Comparison of ENCODE assay signal across 1 cellular context in the genomic region with DNA sequence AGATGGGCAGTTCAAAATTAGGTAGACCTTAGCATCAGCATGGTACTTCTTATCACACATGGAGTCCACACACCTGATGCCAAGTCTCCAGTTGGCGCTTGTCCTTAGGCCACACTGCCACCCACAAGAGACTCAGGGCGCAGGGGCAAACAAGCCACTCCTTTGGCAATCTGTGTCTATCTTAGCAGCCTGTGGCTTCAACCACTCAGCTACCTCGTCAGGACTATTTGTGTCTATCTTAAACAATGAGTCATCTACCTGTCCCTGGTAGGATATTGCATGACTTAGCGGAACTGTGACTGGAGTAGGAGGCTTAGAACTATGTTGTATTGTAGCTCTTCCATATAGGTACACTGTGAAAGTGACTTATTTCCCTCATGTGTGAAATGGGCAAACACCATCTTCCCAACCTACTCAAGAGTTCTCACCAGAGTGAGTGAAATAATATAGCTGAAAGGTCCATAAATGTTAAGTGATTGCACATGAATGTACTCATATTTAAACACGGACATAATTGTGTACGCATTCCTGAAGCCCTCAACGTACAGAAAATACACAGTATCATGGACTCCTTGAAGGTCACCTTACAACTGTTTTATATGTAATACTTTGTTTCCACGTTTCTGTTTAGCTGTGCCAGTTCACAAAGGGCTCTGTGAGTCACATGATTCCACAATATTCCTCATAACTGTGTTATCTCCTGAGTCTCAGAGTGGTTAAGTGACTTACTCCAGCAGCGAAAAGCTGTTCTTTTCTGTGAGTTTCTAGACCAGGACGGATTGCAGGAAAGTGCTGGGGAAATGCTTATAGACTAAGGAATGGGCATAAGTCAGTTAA.
A peak's percentile ranks its signal among the peaks of the same experiment; 100 is the strongest.
TF ChIP-seq lines count a peak whose summit lies in the region.

No MANE protein-coding gene starts in this region.

TF ChIP-seq in K562, 482 proteins besides CTCF, POLR2A, EP300 and RAD21 (continued from another document and continues in another):
- TF ChIP-seq, protein P1, sequence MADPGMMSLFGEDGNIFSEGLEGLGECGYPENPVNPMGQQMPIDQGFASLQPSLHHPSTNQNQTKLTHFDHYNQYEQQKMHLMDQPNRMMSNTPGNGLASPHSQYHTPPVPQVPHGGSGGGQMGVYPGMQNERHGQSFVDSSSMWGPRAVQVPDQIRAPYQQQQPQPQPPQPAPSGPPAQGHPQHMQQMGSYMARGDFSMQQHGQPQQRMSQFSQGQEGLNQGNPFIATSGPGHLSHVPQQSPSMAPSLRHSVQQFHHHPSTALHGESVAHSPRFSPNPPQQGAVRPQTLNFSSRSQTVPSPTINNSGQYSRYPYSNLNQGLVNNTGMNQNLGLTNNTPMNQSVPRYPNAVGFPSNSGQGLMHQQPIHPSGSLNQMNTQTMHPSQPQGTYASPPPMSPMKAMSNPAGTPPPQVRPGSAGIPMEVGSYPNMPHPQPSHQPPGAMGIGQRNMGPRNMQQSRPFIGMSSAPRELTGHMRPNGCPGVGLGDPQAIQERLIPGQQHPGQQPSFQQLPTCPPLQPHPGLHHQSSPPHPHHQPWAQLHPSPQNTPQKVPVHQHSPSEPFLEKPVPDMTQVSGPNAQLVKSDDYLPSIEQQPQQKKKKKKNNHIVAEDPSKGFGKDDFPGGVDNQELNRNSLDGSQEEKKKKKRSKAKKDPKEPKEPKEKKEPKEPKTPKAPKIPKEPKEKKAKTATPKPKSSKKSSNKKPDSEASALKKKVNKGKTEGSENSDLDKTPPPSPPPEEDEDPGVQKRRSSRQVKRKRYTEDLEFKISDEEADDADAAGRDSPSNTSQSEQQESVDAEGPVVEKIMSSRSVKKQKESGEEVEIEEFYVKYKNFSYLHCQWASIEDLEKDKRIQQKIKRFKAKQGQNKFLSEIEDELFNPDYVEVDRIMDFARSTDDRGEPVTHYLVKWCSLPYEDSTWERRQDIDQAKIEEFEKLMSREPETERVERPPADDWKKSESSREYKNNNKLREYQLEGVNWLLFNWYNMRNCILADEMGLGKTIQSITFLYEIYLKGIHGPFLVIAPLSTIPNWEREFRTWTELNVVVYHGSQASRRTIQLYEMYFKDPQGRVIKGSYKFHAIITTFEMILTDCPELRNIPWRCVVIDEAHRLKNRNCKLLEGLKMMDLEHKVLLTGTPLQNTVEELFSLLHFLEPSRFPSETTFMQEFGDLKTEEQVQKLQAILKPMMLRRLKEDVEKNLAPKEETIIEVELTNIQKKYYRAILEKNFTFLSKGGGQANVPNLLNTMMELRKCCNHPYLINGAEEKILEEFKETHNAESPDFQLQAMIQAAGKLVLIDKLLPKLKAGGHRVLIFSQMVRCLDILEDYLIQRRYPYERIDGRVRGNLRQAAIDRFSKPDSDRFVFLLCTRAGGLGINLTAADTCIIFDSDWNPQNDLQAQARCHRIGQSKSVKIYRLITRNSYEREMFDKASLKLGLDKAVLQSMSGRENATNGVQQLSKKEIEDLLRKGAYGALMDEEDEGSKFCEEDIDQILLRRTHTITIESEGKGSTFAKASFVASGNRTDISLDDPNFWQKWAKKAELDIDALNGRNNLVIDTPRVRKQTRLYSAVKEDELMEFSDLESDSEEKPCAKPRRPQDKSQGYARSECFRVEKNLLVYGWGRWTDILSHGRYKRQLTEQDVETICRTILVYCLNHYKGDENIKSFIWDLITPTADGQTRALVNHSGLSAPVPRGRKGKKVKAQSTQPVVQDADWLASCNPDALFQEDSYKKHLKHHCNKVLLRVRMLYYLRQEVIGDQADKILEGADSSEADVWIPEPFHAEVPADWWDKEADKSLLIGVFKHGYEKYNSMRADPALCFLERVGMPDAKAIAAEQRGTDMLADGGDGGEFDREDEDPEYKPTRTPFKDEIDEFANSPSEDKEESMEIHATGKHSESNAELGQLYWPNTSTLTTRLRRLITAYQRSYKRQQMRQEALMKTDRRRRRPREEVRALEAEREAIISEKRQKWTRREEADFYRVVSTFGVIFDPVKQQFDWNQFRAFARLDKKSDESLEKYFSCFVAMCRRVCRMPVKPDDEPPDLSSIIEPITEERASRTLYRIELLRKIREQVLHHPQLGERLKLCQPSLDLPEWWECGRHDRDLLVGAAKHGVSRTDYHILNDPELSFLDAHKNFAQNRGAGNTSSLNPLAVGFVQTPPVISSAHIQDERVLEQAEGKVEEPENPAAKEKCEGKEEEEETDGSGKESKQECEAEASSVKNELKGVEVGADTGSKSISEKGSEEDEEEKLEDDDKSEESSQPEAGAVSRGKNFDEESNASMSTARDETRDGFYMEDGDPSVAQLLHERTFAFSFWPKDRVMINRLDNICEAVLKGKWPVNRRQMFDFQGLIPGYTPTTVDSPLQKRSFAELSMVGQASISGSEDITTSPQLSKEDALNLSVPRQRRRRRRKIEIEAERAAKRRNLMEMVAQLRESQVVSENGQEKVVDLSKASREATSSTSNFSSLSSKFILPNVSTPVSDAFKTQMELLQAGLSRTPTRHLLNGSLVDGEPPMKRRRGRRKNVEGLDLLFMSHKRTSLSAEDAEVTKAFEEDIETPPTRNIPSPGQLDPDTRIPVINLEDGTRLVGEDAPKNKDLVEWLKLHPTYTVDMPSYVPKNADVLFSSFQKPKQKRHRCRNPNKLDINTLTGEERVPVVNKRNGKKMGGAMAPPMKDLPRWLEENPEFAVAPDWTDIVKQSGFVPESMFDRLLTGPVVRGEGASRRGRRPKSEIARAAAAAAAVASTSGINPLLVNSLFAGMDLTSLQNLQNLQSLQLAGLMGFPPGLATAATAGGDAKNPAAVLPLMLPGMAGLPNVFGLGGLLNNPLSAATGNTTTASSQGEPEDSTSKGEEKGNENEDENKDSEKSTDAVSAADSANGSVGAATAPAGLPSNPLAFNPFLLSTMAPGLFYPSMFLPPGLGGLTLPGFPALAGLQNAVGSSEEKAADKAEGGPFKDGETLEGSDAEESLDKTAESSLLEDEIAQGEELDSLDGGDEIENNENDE (IDR thresholded peaks at IDR 0.05; ENCODE audit: low read depth, low read length) = no peak
- no peak for TF ChIP-seq TAL1 (IDR thresholded peaks at IDR 0.05)
- peak; percentile 65 for TF ChIP-seq FOS (IDR thresholded peaks at IDR 0.05; ENCODE audit: extremely low read depth, insufficient read length)
- TF ChIP-seq IFI16 (CRISPR knock-in tag; IDR thresholded peaks at IDR 0.05) = no peak; the same call in 1 of the 2 replicates
- TF ChIP-seq RFX5 (IDR thresholded peaks at IDR 0.05; ENCODE audit: low read depth, low read length) = no peak
- TF ChIP-seq, protein P2, sequence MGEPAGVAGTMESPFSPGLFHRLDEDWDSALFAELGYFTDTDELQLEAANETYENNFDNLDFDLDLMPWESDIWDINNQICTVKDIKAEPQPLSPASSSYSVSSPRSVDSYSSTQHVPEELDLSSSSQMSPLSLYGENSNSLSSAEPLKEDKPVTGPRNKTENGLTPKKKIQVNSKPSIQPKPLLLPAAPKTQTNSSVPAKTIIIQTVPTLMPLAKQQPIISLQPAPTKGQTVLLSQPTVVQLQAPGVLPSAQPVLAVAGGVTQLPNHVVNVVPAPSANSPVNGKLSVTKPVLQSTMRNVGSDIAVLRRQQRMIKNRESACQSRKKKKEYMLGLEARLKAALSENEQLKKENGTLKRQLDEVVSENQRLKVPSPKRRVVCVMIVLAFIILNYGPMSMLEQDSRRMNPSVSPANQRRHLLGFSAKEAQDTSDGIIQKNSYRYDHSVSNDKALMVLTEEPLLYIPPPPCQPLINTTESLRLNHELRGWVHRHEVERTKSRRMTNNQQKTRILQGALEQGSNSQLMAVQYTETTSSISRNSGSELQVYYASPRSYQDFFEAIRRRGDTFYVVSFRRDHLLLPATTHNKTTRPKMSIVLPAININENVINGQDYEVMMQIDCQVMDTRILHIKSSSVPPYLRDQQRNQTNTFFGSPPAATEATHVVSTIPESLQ (CRISPR knock-in tag; IDR thresholded peaks at IDR 0.05) = 0 out of 2 replicates have a peak, but pooled peaks have one; percentile 69
- no peak for TF ChIP-seq NR4A1 (CRISPR knock-in tag; IDR thresholded peaks at IDR 0.05)
- TF ChIP-seq NR4A1 (tag; IDR thresholded peaks at IDR 0.05) = no peak
- TF ChIP-seq TCFL5 (CRISPR knock-in tag; conservative IDR thresholded peaks at IDR 0.05) = no peak
- no peak for TF ChIP-seq BRCA1 (IDR thresholded peaks at IDR 0.05)
- no peak for TF ChIP-seq BRCA1 (CRISPR knock-in tag; IDR thresholded peaks at IDR 0.05)
- TF ChIP-seq POLR2G (IDR thresholded peaks at IDR 0.05; ENCODE audit: low read depth, low read length) = no peak
- TF ChIP-seq SIX5 (IDR thresholded peaks at IDR 0.05; ENCODE audit: borderline replicate concordance in 1 of 2, insufficient read depth in 1 of 2, low read depth in 1 of 2, low read length in 2 of 2) = no peak; a peak in 1 of 4 replicates
- TF ChIP-seq ZNF134 (CRISPR knock-in tag; conservative IDR thresholded peaks at IDR 0.05) = 0 out of 2 replicates have a peak, but pooled peaks have one; percentile 18
- TF ChIP-seq ZKSCAN1 (IDR thresholded peaks at IDR 0.05; ENCODE audit: low read depth, low read length) = no peak
- no peak for TF ChIP-seq NONO (IDR thresholded peaks at IDR 0.05; ENCODE audit: low read depth in 2 of 2, low read length in 1 of 2)
- no peak for TF ChIP-seq YY1 (IDR thresholded peaks at IDR 0.05; ENCODE audit: borderline replicate concordance in 1 of 3, control insufficient read depth in 1 of 3, extremely low read depth in 1 of 3, insufficient read depth in 3 of 3, insufficient read length in 1 of 3, insufficient replicate concordance in 2 of 3, low read depth in 1 of 3, low read length in 2 of 3)
- TF ChIP-seq SREBF2 (CRISPR knock-in tag; IDR thresholded peaks at IDR 0.05) = no peak
- no peak for TF ChIP-seq DNMT1 (IDR thresholded peaks at IDR 0.05)
- no peak for TF ChIP-seq PURB (CRISPR knock-in tag; IDR thresholded peaks at IDR 0.05; ENCODE audit: low read depth)
- no peak for TF ChIP-seq ZNF133 (CRISPR knock-in tag; IDR thresholded peaks at IDR 0.05)
- peak; percentile 38 for TF ChIP-seq POLR2B (IDR thresholded peaks at IDR 0.05; ENCODE audit: low read depth, partially characterized antibody)
- TF ChIP-seq, protein P3, sequence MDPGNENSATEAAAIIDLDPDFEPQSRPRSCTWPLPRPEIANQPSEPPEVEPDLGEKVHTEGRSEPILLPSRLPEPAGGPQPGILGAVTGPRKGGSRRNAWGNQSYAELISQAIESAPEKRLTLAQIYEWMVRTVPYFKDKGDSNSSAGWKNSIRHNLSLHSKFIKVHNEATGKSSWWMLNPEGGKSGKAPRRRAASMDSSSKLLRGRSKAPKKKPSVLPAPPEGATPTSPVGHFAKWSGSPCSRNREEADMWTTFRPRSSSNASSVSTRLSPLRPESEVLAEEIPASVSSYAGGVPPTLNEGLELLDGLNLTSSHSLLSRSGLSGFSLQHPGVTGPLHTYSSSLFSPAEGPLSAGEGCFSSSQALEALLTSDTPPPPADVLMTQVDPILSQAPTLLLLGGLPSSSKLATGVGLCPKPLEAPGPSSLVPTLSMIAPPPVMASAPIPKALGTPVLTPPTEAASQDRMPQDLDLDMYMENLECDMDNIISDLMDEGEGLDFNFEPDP (CRISPR knock-in tag; IDR thresholded peaks at IDR 0.05) = no peak
- TF ChIP-seq, protein P4, sequence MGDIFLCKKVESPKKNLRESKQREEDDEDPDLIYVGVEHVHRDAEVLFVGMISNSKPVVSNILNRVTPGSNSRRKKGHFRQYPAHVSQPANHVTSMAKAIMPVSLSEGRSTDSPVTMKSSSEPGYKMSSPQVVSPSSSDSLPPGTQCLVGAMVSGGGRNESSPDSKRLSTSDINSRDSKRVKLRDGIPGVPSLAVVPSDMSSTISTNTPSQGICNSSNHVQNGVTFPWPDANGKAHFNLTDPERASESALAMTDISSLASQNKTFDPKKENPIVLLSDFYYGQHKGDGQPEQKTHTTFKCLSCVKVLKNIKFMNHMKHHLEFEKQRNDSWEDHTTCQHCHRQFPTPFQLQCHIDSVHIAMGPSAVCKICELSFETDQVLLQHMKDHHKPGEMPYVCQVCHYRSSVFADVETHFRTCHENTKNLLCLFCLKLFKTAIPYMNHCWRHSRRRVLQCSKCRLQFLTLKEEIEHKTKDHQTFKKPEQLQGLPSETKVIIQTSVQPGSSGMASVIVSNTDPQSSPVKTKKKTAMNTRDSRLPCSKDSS (IDR thresholded peaks at IDR 0.05; ENCODE audit: low read depth, partially characterized antibody) = no peak
- TF ChIP-seq, protein P5, sequence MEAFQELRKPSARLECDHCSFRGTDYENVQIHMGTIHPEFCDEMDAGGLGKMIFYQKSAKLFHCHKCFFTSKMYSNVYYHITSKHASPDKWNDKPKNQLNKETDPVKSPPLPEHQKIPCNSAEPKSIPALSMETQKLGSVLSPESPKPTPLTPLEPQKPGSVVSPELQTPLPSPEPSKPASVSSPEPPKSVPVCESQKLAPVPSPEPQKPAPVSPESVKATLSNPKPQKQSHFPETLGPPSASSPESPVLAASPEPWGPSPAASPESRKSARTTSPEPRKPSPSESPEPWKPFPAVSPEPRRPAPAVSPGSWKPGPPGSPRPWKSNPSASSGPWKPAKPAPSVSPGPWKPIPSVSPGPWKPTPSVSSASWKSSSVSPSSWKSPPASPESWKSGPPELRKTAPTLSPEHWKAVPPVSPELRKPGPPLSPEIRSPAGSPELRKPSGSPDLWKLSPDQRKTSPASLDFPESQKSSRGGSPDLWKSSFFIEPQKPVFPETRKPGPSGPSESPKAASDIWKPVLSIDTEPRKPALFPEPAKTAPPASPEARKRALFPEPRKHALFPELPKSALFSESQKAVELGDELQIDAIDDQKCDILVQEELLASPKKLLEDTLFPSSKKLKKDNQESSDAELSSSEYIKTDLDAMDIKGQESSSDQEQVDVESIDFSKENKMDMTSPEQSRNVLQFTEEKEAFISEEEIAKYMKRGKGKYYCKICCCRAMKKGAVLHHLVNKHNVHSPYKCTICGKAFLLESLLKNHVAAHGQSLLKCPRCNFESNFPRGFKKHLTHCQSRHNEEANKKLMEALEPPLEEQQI (IDR thresholded peaks at IDR 0.05) = no peak
- no peak for TF ChIP-seq ZNF699 (CRISPR knock-in tag; IDR thresholded peaks at IDR 0.05; ENCODE audit: insufficient replicate concordance)
- TF ChIP-seq GTF2A2 (tag; IDR thresholded peaks at IDR 0.05) = no peak
- no peak for TF ChIP-seq ZNF644 (tag; IDR thresholded peaks at IDR 0.05; ENCODE audit: low read depth)
- TF ChIP-seq ZNF232 (CRISPR knock-in tag; IDR thresholded peaks at IDR 0.05) = no peak
- TF ChIP-seq EZH2 (IDR thresholded peaks at IDR 0.05; ENCODE audit: borderline replicate concordance, low read depth, low read length) = no peak
- peak in 1 of 2 experiments; percentile 9; a peak in 1 of 4 replicates for TF ChIP-seq TRIM24 (IDR thresholded peaks at IDR 0.05)
- peak; percentile 63 for TF ChIP-seq RAD51 (IDR thresholded peaks at IDR 0.05; ENCODE audit: borderline replicate concordance, low read depth)
- TF ChIP-seq HNRNPK (IDR thresholded peaks at IDR 0.05; ENCODE audit: low read depth, low read length, poor library complexity, severe bottlenecking) = no peak
- peak; percentile 31; the same call in 1 of the 2 replicates for TF ChIP-seq RNF2 (IDR thresholded peaks at IDR 0.05)
- TF ChIP-seq IRF2 (CRISPR knock-in tag; IDR thresholded peaks at IDR 0.05) = no peak
- no peak for TF ChIP-seq PHF21A (IDR thresholded peaks at IDR 0.05; ENCODE audit: borderline replicate concordance, low read depth)
- TF ChIP-seq ZNF263 (CRISPR knock-in tag; IDR thresholded peaks at IDR 0.05; ENCODE audit: borderline replicate concordance) = no peak
- no peak for TF ChIP-seq KLF10 (CRISPR knock-in tag; IDR thresholded peaks at IDR 0.05)
- TF ChIP-seq ZNF436 (CRISPR knock-in tag; IDR thresholded peaks at IDR 0.05) = no peak
- TF ChIP-seq ZNF707 (CRISPR knock-in tag; conservative IDR thresholded peaks at IDR 0.05) = 0 out of 2 replicates have a peak, but pooled peaks have one; percentile 5
